In the genomic region with DNA sequence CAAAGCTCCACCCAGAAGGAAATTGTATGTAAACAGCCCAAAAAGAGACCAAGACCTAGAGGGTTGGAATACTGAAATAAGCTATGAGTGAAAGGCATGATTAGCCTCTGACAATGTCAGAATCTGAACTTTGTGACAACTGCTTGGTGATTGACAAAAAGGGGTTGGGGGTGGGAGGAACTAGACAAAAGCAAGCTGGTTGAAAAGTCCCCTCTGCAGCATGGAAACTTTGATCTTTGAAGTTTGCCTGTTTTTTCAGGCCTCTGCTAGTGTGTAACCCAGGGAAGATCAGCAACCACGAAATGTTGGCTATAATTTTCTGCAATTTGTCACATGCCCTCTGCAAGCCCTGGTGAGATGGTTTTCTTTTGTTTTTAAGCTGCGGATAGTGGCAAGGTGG, we compare ENCODE assay signal across 1 cellular context.
A peak's percentile ranks its signal among the peaks of the same experiment; 100 is the strongest.
TF ChIP-seq lines count a peak whose summit lies in the region.

No MANE protein-coding gene starts in this region.

TF ChIP-seq in HepG2, 621 proteins besides CTCF, POLR2A, EP300 and RAD21 (continued from another document and continues in another):
- TF ChIP-seq ZNF446 (CRISPR knock-in tag; IDR thresholded peaks at IDR 0.05) = no peak
- TF ChIP-seq TCF7 (IDR thresholded peaks at IDR 0.05; ENCODE audit: low read depth) = peak; percentile 57
- TF ChIP-seq ZNF772 (CRISPR knock-in tag; IDR thresholded peaks at IDR 0.05) = peak; percentile 43; the same call in 1 of the 2 replicates
- TF ChIP-seq, protein P1, sequence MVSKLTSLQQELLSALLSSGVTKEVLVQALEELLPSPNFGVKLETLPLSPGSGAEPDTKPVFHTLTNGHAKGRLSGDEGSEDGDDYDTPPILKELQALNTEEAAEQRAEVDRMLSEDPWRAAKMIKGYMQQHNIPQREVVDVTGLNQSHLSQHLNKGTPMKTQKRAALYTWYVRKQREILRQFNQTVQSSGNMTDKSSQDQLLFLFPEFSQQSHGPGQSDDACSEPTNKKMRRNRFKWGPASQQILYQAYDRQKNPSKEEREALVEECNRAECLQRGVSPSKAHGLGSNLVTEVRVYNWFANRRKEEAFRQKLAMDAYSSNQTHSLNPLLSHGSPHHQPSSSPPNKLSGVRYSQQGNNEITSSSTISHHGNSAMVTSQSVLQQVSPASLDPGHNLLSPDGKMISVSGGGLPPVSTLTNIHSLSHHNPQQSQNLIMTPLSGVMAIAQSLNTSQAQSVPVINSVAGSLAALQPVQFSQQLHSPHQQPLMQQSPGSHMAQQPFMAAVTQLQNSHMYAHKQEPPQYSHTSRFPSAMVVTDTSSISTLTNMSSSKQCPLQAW (CRISPR knock-in tag; IDR thresholded peaks at IDR 0.05) = peak; percentile 39; the same call in 1 of the 2 replicates
- TF ChIP-seq FOXM1 (CRISPR knock-in tag; IDR thresholded peaks at IDR 0.05) = no peak
- TF ChIP-seq NCOA5 (CRISPR knock-in tag; IDR thresholded peaks at IDR 0.05) = no peak
- TF ChIP-seq, protein P2, sequence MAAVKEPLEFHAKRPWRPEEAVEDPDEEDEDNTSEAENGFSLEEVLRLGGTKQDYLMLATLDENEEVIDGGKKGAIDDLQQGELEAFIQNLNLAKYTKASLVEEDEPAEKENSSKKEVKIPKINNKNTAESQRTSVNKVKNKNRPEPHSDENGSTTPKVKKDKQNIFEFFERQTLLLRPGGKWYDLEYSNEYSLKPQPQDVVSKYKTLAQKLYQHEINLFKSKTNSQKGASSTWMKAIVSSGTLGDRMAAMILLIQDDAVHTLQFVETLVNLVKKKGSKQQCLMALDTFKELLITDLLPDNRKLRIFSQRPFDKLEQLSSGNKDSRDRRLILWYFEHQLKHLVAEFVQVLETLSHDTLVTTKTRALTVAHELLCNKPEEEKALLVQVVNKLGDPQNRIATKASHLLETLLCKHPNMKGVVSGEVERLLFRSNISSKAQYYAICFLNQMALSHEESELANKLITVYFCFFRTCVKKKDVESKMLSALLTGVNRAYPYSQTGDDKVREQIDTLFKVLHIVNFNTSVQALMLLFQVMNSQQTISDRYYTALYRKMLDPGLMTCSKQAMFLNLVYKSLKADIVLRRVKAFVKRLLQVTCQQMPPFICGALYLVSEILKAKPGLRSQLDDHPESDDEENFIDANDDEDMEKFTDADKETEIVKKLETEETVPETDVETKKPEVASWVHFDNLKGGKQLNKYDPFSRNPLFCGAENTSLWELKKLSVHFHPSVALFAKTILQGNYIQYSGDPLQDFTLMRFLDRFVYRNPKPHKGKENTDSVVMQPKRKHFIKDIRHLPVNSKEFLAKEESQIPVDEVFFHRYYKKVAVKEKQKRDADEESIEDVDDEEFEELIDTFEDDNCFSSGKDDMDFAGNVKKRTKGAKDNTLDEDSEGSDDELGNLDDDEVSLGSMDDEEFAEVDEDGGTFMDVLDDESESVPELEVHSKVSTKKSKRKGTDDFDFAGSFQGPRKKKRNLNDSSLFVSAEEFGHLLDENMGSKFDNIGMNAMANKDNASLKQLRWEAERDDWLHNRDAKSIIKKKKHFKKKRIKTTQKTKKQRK (IDR thresholded peaks at IDR 0.05; ENCODE audit: low read length) = no peak
- TF ChIP-seq, protein P3, sequence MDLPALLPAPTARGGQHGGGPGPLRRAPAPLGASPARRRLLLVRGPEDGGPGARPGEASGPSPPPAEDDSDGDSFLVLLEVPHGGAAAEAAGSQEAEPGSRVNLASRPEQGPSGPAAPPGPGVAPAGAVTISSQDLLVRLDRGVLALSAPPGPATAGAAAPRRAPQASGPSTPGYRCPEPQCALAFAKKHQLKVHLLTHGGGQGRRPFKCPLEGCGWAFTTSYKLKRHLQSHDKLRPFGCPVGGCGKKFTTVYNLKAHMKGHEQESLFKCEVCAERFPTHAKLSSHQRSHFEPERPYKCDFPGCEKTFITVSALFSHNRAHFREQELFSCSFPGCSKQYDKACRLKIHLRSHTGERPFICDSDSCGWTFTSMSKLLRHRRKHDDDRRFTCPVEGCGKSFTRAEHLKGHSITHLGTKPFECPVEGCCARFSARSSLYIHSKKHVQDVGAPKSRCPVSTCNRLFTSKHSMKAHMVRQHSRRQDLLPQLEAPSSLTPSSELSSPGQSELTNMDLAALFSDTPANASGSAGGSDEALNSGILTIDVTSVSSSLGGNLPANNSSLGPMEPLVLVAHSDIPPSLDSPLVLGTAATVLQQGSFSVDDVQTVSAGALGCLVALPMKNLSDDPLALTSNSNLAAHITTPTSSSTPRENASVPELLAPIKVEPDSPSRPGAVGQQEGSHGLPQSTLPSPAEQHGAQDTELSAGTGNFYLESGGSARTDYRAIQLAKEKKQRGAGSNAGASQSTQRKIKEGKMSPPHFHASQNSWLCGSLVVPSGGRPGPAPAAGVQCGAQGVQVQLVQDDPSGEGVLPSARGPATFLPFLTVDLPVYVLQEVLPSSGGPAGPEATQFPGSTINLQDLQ (CRISPR knock-in tag; IDR thresholded peaks at IDR 0.05) = no peak
- TF ChIP-seq, protein P4, sequence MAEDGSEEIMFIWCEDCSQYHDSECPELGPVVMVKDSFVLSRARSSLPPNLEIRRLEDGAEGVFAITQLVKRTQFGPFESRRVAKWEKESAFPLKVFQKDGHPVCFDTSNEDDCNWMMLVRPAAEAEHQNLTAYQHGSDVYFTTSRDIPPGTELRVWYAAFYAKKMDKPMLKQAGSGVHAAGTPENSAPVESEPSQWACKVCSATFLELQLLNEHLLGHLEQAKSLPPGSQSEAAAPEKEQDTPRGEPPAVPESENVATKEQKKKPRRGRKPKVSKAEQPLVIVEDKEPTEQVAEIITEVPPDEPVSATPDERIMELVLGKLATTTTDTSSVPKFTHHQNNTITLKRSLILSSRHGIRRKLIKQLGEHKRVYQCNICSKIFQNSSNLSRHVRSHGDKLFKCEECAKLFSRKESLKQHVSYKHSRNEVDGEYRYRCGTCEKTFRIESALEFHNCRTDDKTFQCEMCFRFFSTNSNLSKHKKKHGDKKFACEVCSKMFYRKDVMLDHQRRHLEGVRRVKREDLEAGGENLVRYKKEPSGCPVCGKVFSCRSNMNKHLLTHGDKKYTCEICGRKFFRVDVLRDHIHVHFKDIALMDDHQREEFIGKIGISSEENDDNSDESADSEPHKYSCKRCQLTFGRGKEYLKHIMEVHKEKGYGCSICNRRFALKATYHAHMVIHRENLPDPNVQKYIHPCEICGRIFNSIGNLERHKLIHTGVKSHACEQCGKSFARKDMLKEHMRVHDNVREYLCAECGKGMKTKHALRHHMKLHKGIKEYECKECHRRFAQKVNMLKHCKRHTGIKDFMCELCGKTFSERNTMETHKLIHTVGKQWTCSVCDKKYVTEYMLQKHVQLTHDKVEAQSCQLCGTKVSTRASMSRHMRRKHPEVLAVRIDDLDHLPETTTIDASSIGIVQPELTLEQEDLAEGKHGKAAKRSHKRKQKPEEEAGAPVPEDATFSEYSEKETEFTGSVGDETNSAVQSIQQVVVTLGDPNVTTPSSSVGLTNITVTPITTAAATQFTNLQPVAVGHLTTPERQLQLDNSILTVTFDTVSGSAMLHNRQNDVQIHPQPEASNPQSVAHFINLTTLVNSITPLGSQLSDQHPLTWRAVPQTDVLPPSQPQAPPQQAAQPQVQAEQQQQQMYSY (CRISPR knock-in tag; IDR thresholded peaks at IDR 0.05) = no peak
- no peak for TF ChIP-seq ZNF354B (CRISPR knock-in tag; IDR thresholded peaks at IDR 0.05)
- TF ChIP-seq ZNF24 (IDR thresholded peaks at IDR 0.05) = no peak
- peak; percentile 21; the same call in 1 of the 2 replicates for TF ChIP-seq HOXA3 (CRISPR knock-in tag; IDR thresholded peaks at IDR 0.05)
- TF ChIP-seq, protein P5, sequence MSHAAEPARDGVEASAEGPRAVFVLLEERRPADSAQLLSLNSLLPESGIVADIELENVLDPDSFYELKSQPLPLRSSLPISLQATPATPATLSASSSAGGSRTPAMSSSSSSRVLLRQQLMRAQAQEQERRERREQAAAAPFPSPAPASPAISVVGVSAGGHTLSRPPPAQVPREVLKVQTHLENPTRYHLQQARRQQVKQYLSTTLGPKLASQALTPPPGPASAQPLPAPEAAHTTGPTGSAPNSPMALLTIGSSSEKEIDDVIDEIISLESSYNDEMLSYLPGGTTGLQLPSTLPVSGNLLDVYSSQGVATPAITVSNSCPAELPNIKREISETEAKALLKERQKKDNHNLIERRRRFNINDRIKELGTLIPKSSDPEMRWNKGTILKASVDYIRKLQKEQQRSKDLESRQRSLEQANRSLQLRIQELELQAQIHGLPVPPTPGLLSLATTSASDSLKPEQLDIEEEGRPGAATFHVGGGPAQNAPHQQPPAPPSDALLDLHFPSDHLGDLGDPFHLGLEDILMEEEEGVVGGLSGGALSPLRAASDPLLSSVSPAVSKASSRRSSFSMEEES (CRISPR knock-in tag; IDR thresholded peaks at IDR 0.05) = no peak
- no peak for TF ChIP-seq ZNF775 (CRISPR knock-in tag; IDR thresholded peaks at IDR 0.05; ENCODE audit: borderline replicate concordance)
- TF ChIP-seq ZFP36L1 (CRISPR knock-in tag; IDR thresholded peaks at IDR 0.05) = no peak
- TF ChIP-seq FOSL2 (CRISPR knock-in tag; IDR thresholded peaks at IDR 0.05) = no peak
- no peak for TF ChIP-seq MEF2D (CRISPR knock-in tag; IDR thresholded peaks at IDR 0.05)
- TF ChIP-seq MAFK (conservative IDR thresholded peaks at IDR 0.05 in 1 of 2, IDR thresholded peaks at IDR 0.05 in 1 of 2; ENCODE audit: low read length in 2 of 2) = no peak
- no peak for TF ChIP-seq KLF16 (CRISPR knock-in tag; IDR thresholded peaks at IDR 0.05)
- TF ChIP-seq, protein P6, sequence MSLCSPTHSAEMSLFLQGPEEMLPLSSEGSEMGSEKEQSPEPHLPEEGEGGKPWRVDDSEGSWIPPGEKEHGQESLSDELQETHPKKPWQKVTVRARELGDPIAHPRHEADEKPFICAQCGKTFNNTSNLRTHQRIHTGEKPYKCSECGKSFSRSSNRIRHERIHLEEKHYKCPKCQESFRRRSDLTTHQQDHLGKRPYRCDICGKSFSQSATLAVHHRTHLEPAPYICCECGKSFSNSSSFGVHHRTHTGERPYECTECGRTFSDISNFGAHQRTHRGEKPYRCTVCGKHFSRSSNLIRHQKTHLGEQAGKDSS (CRISPR knock-in tag; IDR thresholded peaks at IDR 0.05; ENCODE audit: borderline replicate concordance, low read depth) = no peak
- no peak for TF ChIP-seq PAF1 (CRISPR knock-in tag; IDR thresholded peaks at IDR 0.05)
- no peak for TF ChIP-seq HNRNPK (IDR thresholded peaks at IDR 0.05; ENCODE audit: low read depth, low read length, poor library complexity, severe bottlenecking)
- TF ChIP-seq CENPT (CRISPR knock-in tag; IDR thresholded peaks at IDR 0.05; ENCODE audit: low read depth) = no peak
- TF ChIP-seq, protein P7, sequence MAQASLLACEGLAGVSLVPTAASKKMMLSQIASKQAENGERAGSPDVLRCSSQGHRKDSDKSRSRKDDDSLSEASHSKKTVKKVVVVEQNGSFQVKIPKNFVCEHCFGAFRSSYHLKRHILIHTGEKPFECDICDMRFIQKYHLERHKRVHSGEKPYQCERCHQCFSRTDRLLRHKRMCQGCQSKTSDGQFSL (CRISPR knock-in tag; IDR thresholded peaks at IDR 0.05) = no peak
- TF ChIP-seq PRPF4 (IDR thresholded peaks at IDR 0.05; ENCODE audit: low read depth, low read length, poor library complexity, severe bottlenecking) = no peak
- no peak; the same call in 1 of the 2 replicates for TF ChIP-seq MIXL1 (CRISPR knock-in tag; IDR thresholded peaks at IDR 0.05)
- TF ChIP-seq, protein P8, sequence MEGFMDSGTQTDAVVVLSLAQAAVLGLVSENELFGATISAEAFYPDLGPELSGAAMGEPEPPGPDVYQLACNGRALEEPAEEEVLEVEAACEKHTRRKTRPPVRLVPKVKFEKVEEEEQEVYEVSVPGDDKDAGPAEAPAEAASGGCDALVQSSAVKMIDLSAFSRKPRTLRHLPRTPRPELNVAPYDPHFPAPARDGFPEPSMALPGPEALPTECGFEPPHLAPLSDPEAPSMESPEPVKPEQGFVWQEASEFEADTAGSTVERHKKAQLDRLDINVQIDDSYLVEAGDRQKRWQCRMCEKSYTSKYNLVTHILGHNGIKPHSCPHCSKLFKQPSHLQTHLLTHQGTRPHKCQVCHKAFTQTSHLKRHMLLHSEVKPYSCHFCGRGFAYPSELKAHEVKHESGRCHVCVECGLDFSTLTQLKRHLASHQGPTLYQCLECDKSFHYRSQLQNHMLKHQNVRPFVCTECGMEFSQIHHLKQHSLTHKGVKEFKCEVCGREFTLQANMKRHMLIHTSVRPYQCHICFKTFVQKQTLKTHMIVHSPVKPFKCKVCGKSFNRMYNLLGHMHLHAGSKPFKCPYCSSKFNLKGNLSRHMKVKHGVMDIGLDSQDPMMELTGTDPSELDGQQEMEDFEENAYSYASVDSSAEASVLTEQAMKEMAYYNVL (CRISPR knock-in tag; IDR thresholded peaks at IDR 0.05; ENCODE audit: borderline replicate concordance) = peak; percentile 61; the same call in 1 of the 2 replicates
- TF ChIP-seq, protein P9, sequence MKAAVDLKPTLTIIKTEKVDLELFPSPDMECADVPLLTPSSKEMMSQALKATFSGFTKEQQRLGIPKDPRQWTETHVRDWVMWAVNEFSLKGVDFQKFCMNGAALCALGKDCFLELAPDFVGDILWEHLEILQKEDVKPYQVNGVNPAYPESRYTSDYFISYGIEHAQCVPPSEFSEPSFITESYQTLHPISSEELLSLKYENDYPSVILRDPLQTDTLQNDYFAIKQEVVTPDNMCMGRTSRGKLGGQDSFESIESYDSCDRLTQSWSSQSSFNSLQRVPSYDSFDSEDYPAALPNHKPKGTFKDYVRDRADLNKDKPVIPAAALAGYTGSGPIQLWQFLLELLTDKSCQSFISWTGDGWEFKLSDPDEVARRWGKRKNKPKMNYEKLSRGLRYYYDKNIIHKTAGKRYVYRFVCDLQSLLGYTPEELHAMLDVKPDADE (CRISPR knock-in tag; IDR thresholded peaks at IDR 0.05) = no peak
- no peak for TF ChIP-seq ZNF251 (CRISPR knock-in tag; IDR thresholded peaks at IDR 0.05)
- TF ChIP-seq GATAD1 (CRISPR knock-in tag; IDR thresholded peaks at IDR 0.05) = no peak
- TF ChIP-seq ESRRA (CRISPR knock-in tag; IDR thresholded peaks at IDR 0.05; ENCODE audit: low read depth) = no peak
- TF ChIP-seq, protein P10, sequence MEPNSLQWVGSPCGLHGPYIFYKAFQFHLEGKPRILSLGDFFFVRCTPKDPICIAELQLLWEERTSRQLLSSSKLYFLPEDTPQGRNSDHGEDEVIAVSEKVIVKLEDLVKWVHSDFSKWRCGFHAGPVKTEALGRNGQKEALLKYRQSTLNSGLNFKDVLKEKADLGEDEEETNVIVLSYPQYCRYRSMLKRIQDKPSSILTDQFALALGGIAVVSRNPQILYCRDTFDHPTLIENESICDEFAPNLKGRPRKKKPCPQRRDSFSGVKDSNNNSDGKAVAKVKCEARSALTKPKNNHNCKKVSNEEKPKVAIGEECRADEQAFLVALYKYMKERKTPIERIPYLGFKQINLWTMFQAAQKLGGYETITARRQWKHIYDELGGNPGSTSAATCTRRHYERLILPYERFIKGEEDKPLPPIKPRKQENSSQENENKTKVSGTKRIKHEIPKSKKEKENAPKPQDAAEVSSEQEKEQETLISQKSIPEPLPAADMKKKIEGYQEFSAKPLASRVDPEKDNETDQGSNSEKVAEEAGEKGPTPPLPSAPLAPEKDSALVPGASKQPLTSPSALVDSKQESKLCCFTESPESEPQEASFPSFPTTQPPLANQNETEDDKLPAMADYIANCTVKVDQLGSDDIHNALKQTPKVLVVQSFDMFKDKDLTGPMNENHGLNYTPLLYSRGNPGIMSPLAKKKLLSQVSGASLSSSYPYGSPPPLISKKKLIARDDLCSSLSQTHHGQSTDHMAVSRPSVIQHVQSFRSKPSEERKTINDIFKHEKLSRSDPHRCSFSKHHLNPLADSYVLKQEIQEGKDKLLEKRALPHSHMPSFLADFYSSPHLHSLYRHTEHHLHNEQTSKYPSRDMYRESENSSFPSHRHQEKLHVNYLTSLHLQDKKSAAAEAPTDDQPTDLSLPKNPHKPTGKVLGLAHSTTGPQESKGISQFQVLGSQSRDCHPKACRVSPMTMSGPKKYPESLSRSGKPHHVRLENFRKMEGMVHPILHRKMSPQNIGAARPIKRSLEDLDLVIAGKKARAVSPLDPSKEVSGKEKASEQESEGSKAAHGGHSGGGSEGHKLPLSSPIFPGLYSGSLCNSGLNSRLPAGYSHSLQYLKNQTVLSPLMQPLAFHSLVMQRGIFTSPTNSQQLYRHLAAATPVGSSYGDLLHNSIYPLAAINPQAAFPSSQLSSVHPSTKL (CRISPR knock-in tag; IDR thresholded peaks at IDR 0.05) = peak; percentile 68; the same call in 1 of the 2 replicates
